In the genomic region with DNA sequence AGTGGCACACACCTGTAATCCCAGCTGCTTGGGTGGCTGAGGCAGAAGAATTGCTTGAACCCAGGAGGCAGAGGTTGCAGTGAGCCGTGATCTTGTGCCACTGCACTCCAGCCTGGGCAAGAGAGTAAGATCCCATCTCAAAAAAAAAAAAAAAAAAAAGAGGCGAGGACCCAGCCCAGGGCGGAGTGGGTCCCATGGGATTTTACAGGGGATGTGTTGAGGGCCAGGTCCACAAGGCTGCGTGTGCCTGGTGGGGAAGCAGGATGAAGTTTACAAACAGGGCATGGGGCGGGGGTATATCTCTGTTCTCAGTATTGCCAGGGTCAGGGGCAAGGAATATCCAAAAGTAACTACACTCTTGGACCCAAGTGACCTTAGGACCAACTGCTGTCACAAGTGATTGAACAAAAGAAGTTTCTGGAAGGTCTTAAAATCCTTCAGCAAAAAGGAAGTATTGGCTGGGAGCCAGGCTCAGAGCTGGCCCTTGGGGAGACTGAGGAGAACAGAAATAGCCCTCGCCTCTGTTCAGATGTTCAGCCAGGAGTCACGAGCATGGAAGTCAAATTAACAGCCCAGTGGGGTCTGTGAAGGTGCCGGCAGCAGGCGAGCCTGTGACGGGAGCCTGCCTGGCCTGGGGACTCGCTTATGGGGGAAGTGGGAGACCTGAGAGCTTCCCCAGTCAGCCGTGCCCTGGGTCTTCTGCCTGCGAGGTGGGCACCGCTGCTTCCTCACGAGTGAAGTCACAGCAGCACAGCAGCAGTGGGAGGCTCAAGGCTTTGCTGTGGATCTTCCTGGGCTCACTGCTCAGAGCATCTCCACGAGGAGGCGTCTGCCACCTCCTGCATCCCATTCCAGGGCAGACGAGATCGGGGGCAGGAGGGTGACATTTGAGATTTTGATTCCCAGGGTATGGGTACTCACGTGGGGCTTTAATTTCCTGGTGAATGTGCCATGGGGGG, we compare ENCODE assay signal across 1 cellular context.
TF ChIP-seq lines count a peak whose summit lies in the region.

No MANE protein-coding gene starts in this region.

TF ChIP-seq in WTC11, 78 proteins besides CTCF, POLR2A, EP300 and RAD21:
- TF ChIP-seq, protein P1, sequence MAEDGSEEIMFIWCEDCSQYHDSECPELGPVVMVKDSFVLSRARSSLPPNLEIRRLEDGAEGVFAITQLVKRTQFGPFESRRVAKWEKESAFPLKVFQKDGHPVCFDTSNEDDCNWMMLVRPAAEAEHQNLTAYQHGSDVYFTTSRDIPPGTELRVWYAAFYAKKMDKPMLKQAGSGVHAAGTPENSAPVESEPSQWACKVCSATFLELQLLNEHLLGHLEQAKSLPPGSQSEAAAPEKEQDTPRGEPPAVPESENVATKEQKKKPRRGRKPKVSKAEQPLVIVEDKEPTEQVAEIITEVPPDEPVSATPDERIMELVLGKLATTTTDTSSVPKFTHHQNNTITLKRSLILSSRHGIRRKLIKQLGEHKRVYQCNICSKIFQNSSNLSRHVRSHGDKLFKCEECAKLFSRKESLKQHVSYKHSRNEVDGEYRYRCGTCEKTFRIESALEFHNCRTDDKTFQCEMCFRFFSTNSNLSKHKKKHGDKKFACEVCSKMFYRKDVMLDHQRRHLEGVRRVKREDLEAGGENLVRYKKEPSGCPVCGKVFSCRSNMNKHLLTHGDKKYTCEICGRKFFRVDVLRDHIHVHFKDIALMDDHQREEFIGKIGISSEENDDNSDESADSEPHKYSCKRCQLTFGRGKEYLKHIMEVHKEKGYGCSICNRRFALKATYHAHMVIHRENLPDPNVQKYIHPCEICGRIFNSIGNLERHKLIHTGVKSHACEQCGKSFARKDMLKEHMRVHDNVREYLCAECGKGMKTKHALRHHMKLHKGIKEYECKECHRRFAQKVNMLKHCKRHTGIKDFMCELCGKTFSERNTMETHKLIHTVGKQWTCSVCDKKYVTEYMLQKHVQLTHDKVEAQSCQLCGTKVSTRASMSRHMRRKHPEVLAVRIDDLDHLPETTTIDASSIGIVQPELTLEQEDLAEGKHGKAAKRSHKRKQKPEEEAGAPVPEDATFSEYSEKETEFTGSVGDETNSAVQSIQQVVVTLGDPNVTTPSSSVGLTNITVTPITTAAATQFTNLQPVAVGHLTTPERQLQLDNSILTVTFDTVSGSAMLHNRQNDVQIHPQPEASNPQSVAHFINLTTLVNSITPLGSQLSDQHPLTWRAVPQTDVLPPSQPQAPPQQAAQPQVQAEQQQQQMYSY (CRISPR knock-in tag; IDR thresholded peaks at IDR 0.05) = no peak
- TF ChIP-seq, protein P2, sequence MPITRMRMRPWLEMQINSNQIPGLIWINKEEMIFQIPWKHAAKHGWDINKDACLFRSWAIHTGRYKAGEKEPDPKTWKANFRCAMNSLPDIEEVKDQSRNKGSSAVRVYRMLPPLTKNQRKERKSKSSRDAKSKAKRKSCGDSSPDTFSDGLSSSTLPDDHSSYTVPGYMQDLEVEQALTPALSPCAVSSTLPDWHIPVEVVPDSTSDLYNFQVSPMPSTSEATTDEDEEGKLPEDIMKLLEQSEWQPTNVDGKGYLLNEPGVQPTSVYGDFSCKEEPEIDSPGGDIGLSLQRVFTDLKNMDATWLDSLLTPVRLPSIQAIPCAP (CRISPR knock-in tag; IDR thresholded peaks at IDR 0.05) = no peak
- TF ChIP-seq, protein P3, sequence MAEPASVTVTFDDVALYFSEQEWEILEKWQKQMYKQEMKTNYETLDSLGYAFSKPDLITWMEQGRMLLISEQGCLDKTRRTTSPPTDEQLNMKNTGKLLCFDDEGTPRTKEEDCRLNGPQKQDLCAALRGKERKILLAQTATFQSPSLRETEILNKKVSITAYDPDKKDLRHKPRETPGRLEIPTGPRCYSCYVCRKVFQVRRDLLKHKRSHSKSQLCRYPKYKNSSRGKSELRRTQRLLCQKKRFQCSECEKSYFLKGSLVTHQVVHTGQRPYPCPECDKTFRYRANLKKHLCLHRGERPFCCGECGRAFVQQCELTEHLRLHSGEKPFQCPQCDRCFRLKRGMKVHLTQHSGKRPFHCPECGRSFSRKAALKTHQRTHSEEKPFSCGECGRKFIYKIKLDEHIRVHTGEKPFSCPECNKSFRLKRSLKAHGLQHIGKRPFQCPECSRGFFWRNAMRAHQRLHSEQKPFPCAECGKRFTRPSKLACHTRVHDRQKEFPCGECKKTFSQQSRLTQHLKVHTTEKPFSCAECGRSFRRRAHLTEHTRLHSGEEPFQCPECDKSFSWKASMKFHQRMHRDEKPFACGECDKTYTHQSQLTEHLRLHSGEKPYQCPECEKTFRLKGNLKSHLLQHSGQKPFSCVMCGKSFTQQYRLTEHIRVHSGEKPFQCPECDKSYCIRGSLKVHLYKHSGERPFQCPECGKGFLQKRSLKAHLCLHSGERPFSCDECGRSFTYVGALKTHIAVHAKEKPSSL (CRISPR knock-in tag; conservative IDR thresholded peaks at IDR 0.05) = no peak
- TF ChIP-seq, protein P4, sequence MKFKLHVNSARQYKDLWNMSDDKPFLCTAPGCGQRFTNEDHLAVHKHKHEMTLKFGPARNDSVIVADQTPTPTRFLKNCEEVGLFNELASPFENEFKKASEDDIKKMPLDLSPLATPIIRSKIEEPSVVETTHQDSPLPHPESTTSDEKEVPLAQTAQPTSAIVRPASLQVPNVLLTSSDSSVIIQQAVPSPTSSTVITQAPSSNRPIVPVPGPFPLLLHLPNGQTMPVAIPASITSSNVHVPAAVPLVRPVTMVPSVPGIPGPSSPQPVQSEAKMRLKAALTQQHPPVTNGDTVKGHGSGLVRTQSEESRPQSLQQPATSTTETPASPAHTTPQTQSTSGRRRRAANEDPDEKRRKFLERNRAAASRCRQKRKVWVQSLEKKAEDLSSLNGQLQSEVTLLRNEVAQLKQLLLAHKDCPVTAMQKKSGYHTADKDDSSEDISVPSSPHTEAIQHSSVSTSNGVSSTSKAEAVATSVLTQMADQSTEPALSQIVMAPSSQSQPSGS (CRISPR knock-in tag; IDR thresholded peaks at IDR 0.05; ENCODE audit: borderline replicate concordance, low read depth) = no peak
- TF ChIP-seq OVOL2 (CRISPR knock-in tag; IDR thresholded peaks at IDR 0.05; ENCODE audit: borderline replicate concordance) (no peak), ZNF416 (CRISPR knock-in tag; IDR thresholded peaks at IDR 0.05) (no peak), ZNF138 (CRISPR knock-in tag; conservative IDR thresholded peaks at IDR 0.05) (no peak), ZNF121 (CRISPR knock-in tag; IDR thresholded peaks at IDR 0.05) (no peak), ZNF396 (CRISPR knock-in tag; IDR thresholded peaks at IDR 0.05; ENCODE audit: borderline replicate concordance) (no peak)
